ENCODE assay signal across 1 cellular context in genomic region chr7:2070151-2070763, GRCh38.
A peak's percentile ranks its signal among the peaks of the same experiment; 100 is the strongest.
TF ChIP-seq lines count a peak whose summit lies in the region.

No MANE protein-coding gene starts in this region.

TF ChIP-seq in K562, 482 proteins besides CTCF, POLR2A, EP300 and RAD21 (continues in another document):
- TF ChIP-seq SP1 (CRISPR knock-in tag; IDR thresholded peaks at IDR 0.05) (no peak), ZNF197 (CRISPR knock-in tag; IDR thresholded peaks at IDR 0.05; ENCODE audit: low read depth) (no peak), CCNT2 (IDR thresholded peaks at IDR 0.05; ENCODE audit: borderline replicate concordance, extremely low read depth, insufficient read length, low read depth, low read length) (no peak), ZBTB5 (IDR thresholded peaks at IDR 0.05) (no peak), PKNOX1 (IDR thresholded peaks at IDR 0.05) (no peak), SNIP1 (IDR thresholded peaks at IDR 0.05; ENCODE audit: low read depth) (no peak), RBFOX2 (IDR thresholded peaks at IDR 0.05; ENCODE audit: low read depth, low read length) (peak; percentile 59), PHF8 (IDR thresholded peaks at IDR 0.05; ENCODE audit: borderline replicate concordance, low read length) (peak; percentile 20; the same call in 1 of the 2 replicates), ETS1 (conservative IDR thresholded peaks at IDR 0.05; ENCODE audit: control insufficient read depth, low read depth, low read length) (no peak), ZNF121 (CRISPR knock-in tag; conservative IDR thresholded peaks at IDR 0.05) (no peak), TEAD2 (tag; IDR thresholded peaks at IDR 0.05) (no peak), EWSR1 (IDR thresholded peaks at IDR 0.05; ENCODE audit: borderline replicate concordance, low read depth, partially characterized antibody) (no peak), CTBP1 (IDR thresholded peaks at IDR 0.05; ENCODE audit: borderline replicate concordance) (peak; percentile 29; the same call in 1 of the 2 replicates), GABPA (tag; conservative IDR thresholded peaks at IDR 0.05; ENCODE audit: low read depth) (no peak), FOSL1 (tag; conservative IDR thresholded peaks at IDR 0.05) (peak; percentile 54), LCOR (CRISPR knock-in tag; IDR thresholded peaks at IDR 0.05) (no peak), GATAD2A (IDR thresholded peaks at IDR 0.05) (no peak), LARP7 (IDR thresholded peaks at IDR 0.05) (no peak), CBX3 (IDR thresholded peaks at IDR 0.05; ENCODE audit: borderline replicate concordance in 1 of 2, low read length in 2 of 2) (no peak), BCLAF1 (IDR thresholded peaks at IDR 0.05; ENCODE audit: borderline replicate concordance in 1 of 2, control insufficient read depth in 1 of 2, low read depth in 2 of 2, low read length in 1 of 2) (no peak), CUX1 (CRISPR knock-in tag; IDR thresholded peaks at IDR 0.05) (no peak), NR2C2 (CRISPR knock-in tag; IDR thresholded peaks at IDR 0.05) (no peak), NR2C2 (tag; IDR thresholded peaks at IDR 0.05) (0 out of 2 replicates have a peak, but pooled peaks have one; percentile 21), GABPB2 (CRISPR knock-in tag; conservative IDR thresholded peaks at IDR 0.05) (no peak), ZNF436 (CRISPR knock-in tag; IDR thresholded peaks at IDR 0.05) (no peak), KAT2B (IDR thresholded peaks at IDR 0.05; ENCODE audit: low read depth, low read length) (no peak), E2F6 (IDR thresholded peaks at IDR 0.05; ENCODE audit: borderline replicate concordance in 1 of 2, extremely low read depth in 1 of 2, insufficient read depth in 1 of 2, insufficient read length in 1 of 2, low read depth in 1 of 2, low read length in 1 of 2, poor library complexity in 1 of 2, severe bottlenecking in 1 of 2) (no peak), HMGN3 (IDR thresholded peaks at IDR 0.05; ENCODE audit: borderline replicate concordance, extremely low read depth, insufficient read length, low read depth, low read length) (no peak), HDAC2 (IDR thresholded peaks at IDR 0.05) (no peak), ATF4 (CRISPR knock-in tag; IDR thresholded peaks at IDR 0.05) (no peak), CBFA2T2 (conservative IDR thresholded peaks at IDR 0.05) (no peak), ZFP36 (IDR thresholded peaks at IDR 0.05; ENCODE audit: low read depth, low read length, partially characterized antibody) (no peak), ZNF165 (CRISPR knock-in tag; IDR thresholded peaks at IDR 0.05; ENCODE audit: borderline replicate concordance) (no peak), OTX1 (CRISPR knock-in tag; IDR thresholded peaks at IDR 0.05) (no peak), LEF1 (IDR thresholded peaks at IDR 0.05) (no peak), ZNF277 (CRISPR knock-in tag; IDR thresholded peaks at IDR 0.05; ENCODE audit: borderline replicate concordance) (no peak), ZBTB33 (CRISPR knock-in tag; IDR thresholded peaks at IDR 0.05) (peak; percentile 60; the same call in 1 of the 2 replicates), MBD1 (CRISPR knock-in tag; IDR thresholded peaks at IDR 0.05) (no peak), BCOR (IDR thresholded peaks at IDR 0.05) (no peak), HOMEZ (CRISPR knock-in tag; IDR thresholded peaks at IDR 0.05) (no peak)
